ENCODE assay signal across 1 cellular context in genomic region chr20:865379-865778, GRCh38.
TF ChIP-seq lines count a peak whose summit lies in the region.

No MANE protein-coding gene starts in this region.

TF ChIP-seq in K562, 482 proteins besides CTCF, POLR2A, EP300 and RAD21 (continued from another document):
- TF ChIP-seq CEBPG (CRISPR knock-in tag; IDR thresholded peaks at IDR 0.05) = peak; percentile 47; the same call in 1 of the 2 replicates
- TF ChIP-seq CEBPG (tag; conservative IDR thresholded peaks at IDR 0.05 in 1 of 2, IDR thresholded peaks at IDR 0.05 in 1 of 2) = peak in 1 of 2 experiments; percentile 55; a peak in 2 of 4 replicates
TF ChIP-seq in K562: peak in this region for 1.
